Comparison of ENCODE assay signal across 9 cellular contexts in genomic region chr5:55437859-55438206, GRCh38.
DNase-seq lines count a peak whose midpoint lies in the region; ATAC-seq and TF ChIP-seq lines count a peak whose summit lies in the region.
"Had no signal": no experiment of that assay in that cellular context is flagged by ENCODE, and none has a peak within 500 bp of the region (broad histone marks: within the 10 kb centered on the region; RNA-seq: fewer than 3 reads in every experiment).

No MANE protein-coding gene starts in this region.

- H3K4me3 ChIP-seq in IMR-90 (ENCODE audit: insufficient read depth, low read depth, low read length) (no peak overlapping the region), left lung (no peak overlapping the region), spleen (no peak overlapping the region)

- DNase-seq in IMR-90 (no peak), cerebellum (ENCODE audit: low spot score) (peak; percentile 8), left lung (no peak), spleen (no peak), AML-193 (lab: John Stamatoyannopoulos, UW) (no peak), ecto neural progenitor cell (ENCODE audit: low spot score) (no peak), head of caudate nucleus (no peak)
- DNase-seq: NCI-H187 had no signal

- peak overlapping the region; percentile 68 for H2BK120ac ChIP-seq in IMR-90 (ENCODE audit: low read depth, low read length)

- H4K5ac ChIP-seq in IMR-90 (ENCODE audit: low read depth, low read length): no peak overlapping the region

- BruUV-seq in IMR-90 (replicated peaks; lab: Mats Ljungman, UMichigan): no TSS peak

- in situ Hi-C loops in IMR-90 (cut with MboI; ENCODE audit: low sequenced_read_pairs): no loop called here

- TF ChIP-seq POLR2A in IMR-90 (IDR thresholded peaks at IDR 0.05; ENCODE audit: low read depth, low read length) (no peak), spleen (IDR thresholded peaks at IDR 0.05) (no peak)

- no peak overlapping the region for H2AK9ac ChIP-seq in IMR-90 (replicated peaks; ENCODE audit: low read depth, low read length, poor library complexity)

- CTCF ChIA-PET in IMR-90 (lab: Yijun Ruan, JAX): no interaction called here

- H3K36me3 ChIP-seq in IMR-90 (ENCODE audit: control insufficient read depth, insufficient read depth, low read length) (peaks cover 9% of the 10 kb centered on the region), left lung (no peaks in the 10 kb centered on the region), spleen (peaks cover 0 to 30% (median 0%) of the 10 kb centered on the region in 6 donors)

- H4K91ac ChIP-seq in IMR-90 (ENCODE audit: insufficient read depth, low read depth, low read length): no peak overlapping the region

- ATAC-seq in IMR-90 (ENCODE audit: low read depth) (peak; percentile 34), left lung (peak; percentile 4), HG03571 (IDR thresholded peaks at IDR 0.05; ENCODE audit: unreplicated experiment) (no peak)

- no peak overlapping the region for H2AFZ ChIP-seq in IMR-90 (replicated peaks; ENCODE audit: low read length, poor library complexity)

- H4K20me1 ChIP-seq in IMR-90 (ENCODE audit: insufficient read depth, low read length): peaks cover 3% of the 10 kb centered on the region; the same call in 1 of the 2 replicates

- H3K4ac ChIP-seq in IMR-90 (ENCODE audit: low read depth, low read length): peak overlapping the region; percentile 68; the same call in 1 of the 2 replicates

- no peak overlapping the region for H3K56ac ChIP-seq in IMR-90 (ENCODE audit: extremely low read depth, insufficient read depth, low read length)

- H2AK5ac ChIP-seq in IMR-90 (ENCODE audit: low read depth, low read length): peak overlapping the region; percentile 45

- H3K14ac ChIP-seq in IMR-90 (replicated peaks; ENCODE audit: low read depth, low read length): peak overlapping the region; percentile 53

- H3K27me3 ChIP-seq in IMR-90 (ENCODE audit: control insufficient read depth, insufficient read depth, low read length) (no peaks in the 10 kb centered on the region), left lung (no peaks in the 10 kb centered on the region), spleen (replicated peaks in 1 of 7) (no peaks in the 10 kb centered on the region)

- 63% methylated on average over 1 of the region's 2 CpGs; no CpG with 5 or more reads in 1 of the 2 experiments for WGBS in IMR-90 (ENCODE audit: extremely low coverage in 2 of 2, insufficient read length in 1 of 2), 2 experiments
- WGBS in spleen, 5 donors: 90 to 96% (median 94%) methylated on average over 2 of the region's 2 CpGs

- H3K27ac ChIP-seq in IMR-90 (ENCODE audit: insufficient read depth, low read length): peak overlapping the region; percentile 81; the same call in 1 of the 2 replicates
- H3K27ac ChIP-seq in left lung: peak overlapping the region; percentile 31 to 67
- H3K27ac ChIP-seq in spleen: peak overlapping the region in 5 of 8 donors; percentile 44 to 65 (median 58)

- no peak overlapping the region for H3K9ac ChIP-seq in IMR-90 (ENCODE audit: low read depth, low read length)

- peaks cover 4% of the 10 kb centered on the region; the same call in 1 of the 2 replicates for H3K9me1 ChIP-seq in IMR-90 (ENCODE audit: insufficient read depth, low read length)

- H2BK20ac ChIP-seq in IMR-90 (ENCODE audit: low read depth, low read length): peak overlapping the region; percentile 51; the same call in 1 of the 2 replicates

- peak overlapping the region in 1 of 2 experiments; percentile 53; a peak in 1 of 4 replicates for H4K8ac ChIP-seq in IMR-90 (ENCODE audit: low read depth in 2 of 2, low read length in 2 of 2)

- peak overlapping the region; percentile 57 for H3K4me2 ChIP-seq in IMR-90 (ENCODE audit: low read depth, low read length)

- TF ChIP-seq RAD21 in IMR-90 (IDR thresholded peaks at IDR 0.05; ENCODE audit: low read length): no peak

- H2BK5ac ChIP-seq in IMR-90 (ENCODE audit: low read depth, low read length, poor library complexity, severe bottlenecking): peak overlapping the region; percentile 85

- TF ChIP-seq CTCF in IMR-90 (conservative IDR thresholded peaks at IDR 0.05; ENCODE audit: low read depth, low read length): no peak
- no peak for TF ChIP-seq CTCF in left lung (IDR thresholded peaks at IDR 0.05)
- TF ChIP-seq CTCF in spleen (IDR thresholded peaks at IDR 0.05 in 8 of 11, conservative IDR thresholded peaks at IDR 0.05 in 3 of 11): no peak

- 0 out of 3 replicates have a peak overlapping the region, but pooled peaks have one; percentile 49 for H2BK15ac ChIP-seq in IMR-90 (ENCODE audit: low read depth, low read length)

- peak overlapping the region; percentile 35 for H3K18ac ChIP-seq in IMR-90 (ENCODE audit: low read depth, low read length)

- H3K4me1 ChIP-seq in IMR-90 (ENCODE audit: control insufficient read depth, insufficient read depth, low read length) (peaks cover 14% of the 10 kb centered on the region), left lung (peaks cover 11 to 13% of the 10 kb centered on the region in 2 donors), spleen (peaks cover 0 to 22% (median 10%) of the 10 kb centered on the region in 6 donors)

- peaks cover under 1% of the 10 kb centered on the region for H3K9me3 ChIP-seq in IMR-90 (ENCODE audit: control insufficient read depth, insufficient read depth, low read length)
- peaks cover 0 to 8% of the 10 kb centered on the region in 2 donors for H3K9me3 ChIP-seq in left lung
- H3K9me3 ChIP-seq in spleen: peaks cover 0 to 37% (median 29%) of the 10 kb centered on the region in 8 donors

- H3K23ac ChIP-seq in IMR-90 (ENCODE audit: low read depth, low read length): no peak overlapping the region

- POLR2A ChIA-PET in IMR-90 (lab: Charles Lee; ENCODE audit: unreplicated experiment): no interaction called here

- peaks cover 0 to 3% of the 10 kb centered on the region in 2 experiments; a peak in 1 of 4 replicates for H3K79me1 ChIP-seq in IMR-90 (ENCODE audit: low read depth in 1 of 2, low read length in 2 of 2)

- dilution Hi-C loops in IMR-90 (cut with HindIII; ENCODE audit: low sequenced_read_pairs, unreplicated experiment): no loop called here

- intact Hi-C loops in IMR-90 (cut with micrococcal nuclease) (no loop called here), left lung (cut with DNase I) (no loop called here), spleen (cut with DNase I; ENCODE audit: low total_unique reads) (no loop called here), head of caudate nucleus (cut with DNase I) (no loop called here)

TF ChIP-seq in IMR-90, 13 proteins besides CTCF, POLR2A, EP300 and RAD21:
- TF ChIP-seq RCOR1 (IDR thresholded peaks at IDR 0.05; ENCODE audit: insufficient replicate concordance, low read length) (no peak), CHD1 (IDR thresholded peaks at IDR 0.05; ENCODE audit: low read depth, low read length) (no peak), CEBPB (IDR thresholded peaks at IDR 0.05; ENCODE audit: low read depth, low read length) (no peak), MXI1 (IDR thresholded peaks at IDR 0.05; ENCODE audit: borderline replicate concordance, low read depth, low read length) (no peak), BHLHE40 (IDR thresholded peaks at IDR 0.05; ENCODE audit: low read depth, low read length) (no peak), FOS (IDR thresholded peaks at IDR 0.05; ENCODE audit: low read depth, low read length) (no peak), NFE2L2 (IDR thresholded peaks at IDR 0.05; ENCODE audit: low read depth, low read length) (no peak), USF2 (IDR thresholded peaks at IDR 0.05; ENCODE audit: low read depth, low read length) (no peak), RFX5 (IDR thresholded peaks at IDR 0.05; ENCODE audit: low read depth, low read length) (no peak), SMC3 (IDR thresholded peaks at IDR 0.05; ENCODE audit: low read depth, low read length) (no peak), MAFK (IDR thresholded peaks at IDR 0.05; ENCODE audit: low read depth, low read length) (no peak), MAZ (IDR thresholded peaks at IDR 0.05; ENCODE audit: borderline replicate concordance, low read depth, low read length) (no peak), ELK1 (IDR thresholded peaks at IDR 0.05; ENCODE audit: borderline replicate concordance, low read depth, low read length) (no peak)
